11 cellular contexts compared by ENCODE assay signal in genomic region chr3:40369716-40370115, GRCh38. TPM values are rescaled to one million over a fixed set of nuclear protein-coding genes. Genes with fewer than 3 reads are reported as not detected.
"Had no signal": no experiment of that assay in that cellular context is flagged by ENCODE, and none has a peak within 500 bp of the region (broad histone marks: within the 10 kb centered on the region; RNA-seq: fewer than 3 reads in every experiment).

No MANE protein-coding gene starts in this region.

- H3K4me1 Mint-ChIP-seq: IgD-negative memory B cell had no signal

- FAIRE-seq: HepG2, HTR-8/SVneo had no signal

- H3K4me3 Mint-ChIP-seq: IgD-negative memory B cell had no signal

- H3K4me2 ChIP-seq: KMS-11 had no signal

- H3K27ac ChIP-seq: HL-60, KMS-11 had no signal

- H3K9me3 Mint-ChIP-seq: IgD-negative memory B cell had no signal

- H3K27ac Mint-ChIP-seq: IgD-negative memory B cell had no signal

- ATAC-seq: HepG2 had no signal

- H3K36me3 Mint-ChIP-seq: IgD-negative memory B cell had no signal

- DNase-seq: IMR-90, Karpas-422, KBM-7, KG1 had no signal

- H3K9ac ChIP-seq: KMS-11 had no signal

RNA-seq across cellular contexts. Expression of gene ENTPD3, which starts 17.3 kb away (rescaled TPM):
- total RNA-seq: HepG2, HT-29, HT1080, IMR-90 had no signal
- polyA plus RNA-seq: IMR-90 had no signal
